9 cellular contexts compared by ENCODE assay signal in the genomic region with DNA sequence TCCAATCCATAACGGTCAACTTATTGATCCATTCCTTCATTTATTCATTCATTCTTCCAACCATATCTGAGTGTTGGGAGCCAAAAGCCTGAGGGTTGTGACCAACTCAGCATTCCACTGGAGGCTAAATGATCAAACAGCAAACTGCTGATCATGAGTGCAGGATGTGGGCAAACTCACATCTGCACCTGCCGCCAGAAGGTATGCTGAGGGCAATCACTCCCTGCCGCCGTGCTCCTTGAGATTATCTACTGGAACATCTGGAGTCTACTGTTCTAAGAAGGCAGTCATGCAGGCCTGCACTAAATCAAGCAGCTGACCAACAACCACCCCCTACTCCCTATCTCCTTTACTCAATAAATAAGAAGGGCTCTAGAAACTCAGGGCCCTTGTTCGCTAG.
"Had no signal": no experiment of that assay in that cellular context is flagged by ENCODE, and none has a peak within 500 bp of the region (broad histone marks: within the 10 kb centered on the region; RNA-seq: fewer than 3 reads in every experiment).

No MANE protein-coding gene starts in this region.

- H2AFZ ChIP-seq: GM23248 had no signal

- H3K36me3 ChIP-seq: HAP-1 had no signal

- ATAC-seq: HCT116 had no signal

- H3K9ac ChIP-seq: GM23248 had no signal

- H3K4me3 ChIP-seq: GM23248, HAP-1 had no signal

- H3K9me3 ChIP-seq: HAP-1 had no signal

- H3K27ac ChIP-seq: GM23248 had no signal

- H3K4me1 ChIP-seq: HAP-1 had no signal

- DNase-seq: GM23248, GOT3, H7, HFFc6, IMR-90, KG1 had no signal

- FAIRE-seq: HTR-8/SVneo had no signal
